Comparison of ENCODE assay signal across 1 cellular context in the genomic region with DNA sequence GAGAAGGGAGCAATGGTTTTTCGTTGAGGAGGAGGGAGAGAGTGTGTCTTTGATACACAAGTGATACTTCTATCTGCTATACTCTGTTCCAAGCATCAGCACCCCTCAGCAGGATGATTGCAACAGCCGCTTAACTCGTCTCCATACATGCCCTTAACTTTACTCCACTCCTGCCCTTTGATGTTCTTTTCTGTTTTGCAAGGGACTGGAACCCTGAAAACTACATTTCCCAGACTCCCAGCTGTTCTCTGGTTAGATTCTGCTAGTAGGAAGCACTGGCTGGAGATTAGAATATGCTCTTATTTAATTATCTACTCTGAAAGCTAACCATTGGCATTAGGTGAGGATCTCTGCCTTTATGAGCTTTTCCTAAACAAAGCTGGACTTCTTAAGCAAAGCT.
A peak's percentile ranks its signal among the peaks of the same experiment; 100 is the strongest.
TF ChIP-seq lines count a peak whose summit lies in the region.

No MANE protein-coding gene starts in this region.

TF ChIP-seq in H1, 55 proteins besides CTCF, POLR2A, EP300 and RAD21:
- TF ChIP-seq SIRT6 (IDR thresholded peaks at IDR 0.05; ENCODE audit: low read length) (no peak), SIX5 (IDR thresholded peaks at IDR 0.05; ENCODE audit: low read depth, low read length) (peak; percentile 38; the same call in 1 of the 2 replicates)
